Comparison of ENCODE assay signal across 16 cellular contexts in the genomic region with DNA sequence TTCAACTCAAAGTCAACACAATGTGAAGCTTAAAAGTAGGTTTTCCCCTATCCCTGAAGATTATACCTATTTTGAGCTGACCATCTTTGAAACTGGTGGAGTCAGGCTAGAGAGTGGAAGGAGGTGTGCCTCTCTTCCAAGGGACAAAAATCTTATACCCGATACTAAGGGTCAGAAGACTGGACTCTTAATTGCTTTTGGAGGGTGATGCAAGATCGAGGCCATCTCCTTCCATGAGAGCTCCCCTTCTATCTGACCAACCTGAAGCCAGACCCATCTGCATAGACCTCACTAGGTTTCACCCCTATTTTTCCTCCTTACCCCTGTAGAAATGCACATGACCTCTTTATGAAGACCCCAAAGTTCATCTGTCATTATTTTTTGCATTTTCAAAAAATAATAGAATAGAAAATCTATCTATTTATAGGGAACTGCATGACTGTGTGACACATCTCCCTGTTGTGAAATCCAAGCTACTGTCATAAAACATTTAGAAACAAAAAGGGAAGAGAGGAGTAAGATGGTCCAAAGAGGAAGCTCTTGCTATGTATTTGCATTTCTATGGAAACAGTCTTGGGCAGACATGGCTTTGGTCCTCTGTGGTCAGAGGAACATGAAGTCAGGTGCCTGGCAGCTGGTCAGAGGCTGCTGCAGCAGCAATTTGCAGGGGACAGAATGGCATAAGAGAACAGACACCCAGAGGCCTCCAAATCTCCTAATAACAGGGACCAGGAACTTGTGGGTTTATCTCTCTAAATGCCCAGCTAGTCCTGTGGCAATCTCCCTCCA.
DNase-seq lines count a peak whose midpoint lies in the region; ATAC-seq, FAIRE-seq and TF ChIP-seq lines count a peak whose summit lies in the region.
"Had no signal": no experiment of that assay in that cellular context is flagged by ENCODE, and none has a peak within 500 bp of the region (broad histone marks: within the 10 kb centered on the region; RNA-seq: fewer than 3 reads in every experiment).

No MANE protein-coding gene starts in this region.

- DNase-seq in NOMO-1 treated with DMSO at 0.1 percent for 48 hours (lab: John Stamatoyannopoulos, UW; ENCODE audit: unreplicated experiment), result peak; percentile 99
- DNase-seq in epithelial cell of esophagus (ENCODE audit: low read depth), result peak; percentile 18
- no peak for DNase-seq in lung (ENCODE audit: low spot score)
- peak; percentile 39 for DNase-seq in testis
- no peak for DNase-seq in urothelium cell line (ENCODE audit: low spot score)
- no peak for DNase-seq in naive thymus-derived CD8-positive, alpha-beta T cell
- no peak for DNase-seq in WTC11 (ENCODE audit: low spot score)
- DNase-seq: activated naive CD8-positive, alpha-beta T cell treated with anti-CD3 and anti-CD28 coated beads, Interleukin-2, amount 10 ng/mL, durations not matched to agents 7 days and 5 days; activated T-cell treated with anti-CD3 and anti-CD28 coated beads for 4 hours; CD8-positive, alpha-beta memory T cell; GOT3; NCI-H2171; stimulated activated naive CD4-positive, alpha-beta T cell treated with Interleukin-2 at 50 U/mL for 16 hours; SW 1271 had no signal

- POLR2A ChIA-PET in naive thymus-derived CD8-positive, alpha-beta T cell (lab: Charles Lee), result no interaction called here
- POLR2A ChIA-PET in WTC11 (lab: Charles Lee), result no interaction called here

- H3K9me3 ChIP-seq in lung (ENCODE audit: control insufficient read depth in 2 of 2, insufficient read depth in 1 of 2, low read length in 1 of 2) (peaks cover 9% of the 10 kb centered on the region in 2 donors), testis (no peaks in the 10 kb centered on the region)

- no peak overlapping the region for H3K4me3 Mint-ChIP-seq in naive thymus-derived CD8-positive, alpha-beta T cell
- no peak overlapping the region for H3K4me3 Mint-ChIP-seq in WTC11
- H3K4me3 Mint-ChIP-seq: activated naive CD8-positive, alpha-beta T cell treated with anti-CD3 and anti-CD28 coated beads, Interleukin-2, amount 10 ng/mL, durations not matched to agents 7 days and 5 days; CD8-positive, alpha-beta memory T cell had no signal

- H3K4me1 ChIP-seq in lung (ENCODE audit: control insufficient read depth in 2 of 2, insufficient read depth in 2 of 2, low read length in 2 of 2) (peaks cover 0 to 3% of the 10 kb centered on the region in 2 donors), testis (no peaks in the 10 kb centered on the region)

- no peaks in the 10 kb centered on the region for H3K4me1 Mint-ChIP-seq in naive thymus-derived CD8-positive, alpha-beta T cell
- no peaks in the 10 kb centered on the region for H3K4me1 Mint-ChIP-seq in WTC11
- H3K4me1 Mint-ChIP-seq: activated naive CD8-positive, alpha-beta T cell treated with anti-CD3 and anti-CD28 coated beads, Interleukin-2, amount 10 ng/mL, durations not matched to agents 7 days and 5 days; CD8-positive, alpha-beta memory T cell had no signal

- H3K36me3 ChIP-seq in lung (ENCODE audit: control insufficient read depth in 2 of 2, insufficient read depth in 2 of 2, low read length in 2 of 2), result no peaks in the 10 kb centered on the region
- no peaks in the 10 kb centered on the region for H3K36me3 ChIP-seq in testis (ENCODE audit: low read depth, missing control alignments)

- 74 to 77% methylated on average over 2 of the region's 2 CpGs for WGBS in lung, 2 donors
- 72 to 83% methylated on average over 2 of the region's 2 CpGs for WGBS in testis, 2 donors

- peaks cover 0 to 18% (median 2%) of the 10 kb centered on the region in 3 donors for H3K36me3 Mint-ChIP-seq in naive thymus-derived CD8-positive, alpha-beta T cell
- peaks cover 24% of the 10 kb centered on the region for H3K36me3 Mint-ChIP-seq in WTC11
- H3K36me3 Mint-ChIP-seq: activated naive CD8-positive, alpha-beta T cell treated with anti-CD3 and anti-CD28 coated beads, Interleukin-2, amount 10 ng/mL, durations not matched to agents 7 days and 5 days had no signal

- no peaks in the 10 kb centered on the region for H3K27me3 ChIP-seq in lung (ENCODE audit: control insufficient read depth, insufficient read depth)
- no peaks in the 10 kb centered on the region for H3K27me3 ChIP-seq in testis

- TF ChIP-seq POLR2A in testis (IDR thresholded peaks at IDR 0.05), result no peak

- no peak overlapping the region for H3K27ac ChIP-seq in lung (ENCODE audit: low read depth in 1 of 2, low read length in 1 of 2)
- no peak overlapping the region for H3K27ac ChIP-seq in testis

- peaks cover 0 to 34% (median 9%) of the 10 kb centered on the region in 5 donors for H3K27me3 Mint-ChIP-seq in naive thymus-derived CD8-positive, alpha-beta T cell
- peaks cover 7% of the 10 kb centered on the region for H3K27me3 Mint-ChIP-seq in WTC11 (ENCODE audit: low read depth)
- H3K27me3 Mint-ChIP-seq: activated naive CD8-positive, alpha-beta T cell treated with anti-CD3 and anti-CD28 coated beads, Interleukin-2, amount 10 ng/mL, durations not matched to agents 7 days and 5 days had no signal

- CTCF ChIA-PET in WTC11 (lab: Charles Lee), result no interaction called here

- H3K27ac Mint-ChIP-seq in naive thymus-derived CD8-positive, alpha-beta T cell, result peak overlapping the region in 1 of 10 donors; percentile 35
- H3K27ac Mint-ChIP-seq in WTC11, result no peak overlapping the region
- H3K27ac Mint-ChIP-seq: activated naive CD8-positive, alpha-beta T cell treated with anti-CD3 and anti-CD28 coated beads, Interleukin-2, amount 10 ng/mL, durations not matched to agents 7 days and 5 days; CD8-positive, alpha-beta memory T cell had no signal

- TF ChIP-seq CTCF in epithelial cell of esophagus (IDR thresholded peaks at IDR 0.05; ENCODE audit: insufficient read depth, low read depth, low read length, missing control alignments), result no peak
- TF ChIP-seq CTCF in lung (IDR thresholded peaks at IDR 0.05; ENCODE audit: control extremely low read depth, extremely low read depth), result no peak
- TF ChIP-seq CTCF in testis (IDR thresholded peaks at IDR 0.05), result no peak
- no peak for TF ChIP-seq CTCF in WTC11 (IDR thresholded peaks at IDR 0.05)

- H3K4me3 ChIP-seq in epithelial cell of esophagus (ENCODE audit: low read length) (no peak overlapping the region), lung (no peak overlapping the region), testis (no peak overlapping the region)

- intact Hi-C loops in testis (cut with DNase I; ENCODE audit: low total_unique reads), result no loop called here

- no peak for FAIRE-seq in urothelium cell line (lab: Jason Lieb, UNC)

- ATAC-seq in lung (ENCODE audit: insufficient read depth, low FRiP score), result peak; percentile 42
- no peak for ATAC-seq in naive thymus-derived CD8-positive, alpha-beta T cell
- ATAC-seq in WTC11, result no peak
- ATAC-seq in GM21528 (IDR thresholded peaks at IDR 0.05; ENCODE audit: low FRiP score, unreplicated experiment), result no peak
- ATAC-seq: activated CD4-positive, CD25-positive, alpha-beta regulatory T cell treated with anti-CD3 and anti-CD28 coated beads, Interleukin-2, amount 50 U/mL, for 24 hours had no signal

- H3K9me3 Mint-ChIP-seq in naive thymus-derived CD8-positive, alpha-beta T cell, result peaks cover 8 to 40% (median 20%) of the 10 kb centered on the region in 9 donors
- H3K9me3 Mint-ChIP-seq in WTC11, result peaks cover 35% of the 10 kb centered on the region

TF ChIP-seq in WTC11, 78 proteins besides CTCF, POLR2A, EP300 and RAD21 (continues in another document):
- TF ChIP-seq, protein P1, sequence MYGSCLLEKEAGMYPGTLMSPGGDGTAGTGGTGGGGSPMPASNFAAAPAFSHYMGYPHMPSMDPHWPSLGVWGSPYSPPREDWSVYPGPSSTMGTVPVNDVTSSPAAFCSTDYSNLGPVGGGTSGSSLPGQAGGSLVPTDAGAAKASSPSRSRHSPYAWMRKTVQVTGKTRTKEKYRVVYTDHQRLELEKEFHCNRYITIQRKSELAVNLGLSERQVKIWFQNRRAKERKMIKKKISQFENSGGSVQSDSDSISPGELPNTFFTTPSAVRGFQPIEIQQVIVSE (CRISPR knock-in tag; IDR thresholded peaks at IDR 0.05; ENCODE audit: borderline replicate concordance), result no peak
- TF ChIP-seq SMAD3 (CRISPR knock-in tag; IDR thresholded peaks at IDR 0.05; ENCODE audit: borderline replicate concordance), result no peak
- TF ChIP-seq, protein P2, sequence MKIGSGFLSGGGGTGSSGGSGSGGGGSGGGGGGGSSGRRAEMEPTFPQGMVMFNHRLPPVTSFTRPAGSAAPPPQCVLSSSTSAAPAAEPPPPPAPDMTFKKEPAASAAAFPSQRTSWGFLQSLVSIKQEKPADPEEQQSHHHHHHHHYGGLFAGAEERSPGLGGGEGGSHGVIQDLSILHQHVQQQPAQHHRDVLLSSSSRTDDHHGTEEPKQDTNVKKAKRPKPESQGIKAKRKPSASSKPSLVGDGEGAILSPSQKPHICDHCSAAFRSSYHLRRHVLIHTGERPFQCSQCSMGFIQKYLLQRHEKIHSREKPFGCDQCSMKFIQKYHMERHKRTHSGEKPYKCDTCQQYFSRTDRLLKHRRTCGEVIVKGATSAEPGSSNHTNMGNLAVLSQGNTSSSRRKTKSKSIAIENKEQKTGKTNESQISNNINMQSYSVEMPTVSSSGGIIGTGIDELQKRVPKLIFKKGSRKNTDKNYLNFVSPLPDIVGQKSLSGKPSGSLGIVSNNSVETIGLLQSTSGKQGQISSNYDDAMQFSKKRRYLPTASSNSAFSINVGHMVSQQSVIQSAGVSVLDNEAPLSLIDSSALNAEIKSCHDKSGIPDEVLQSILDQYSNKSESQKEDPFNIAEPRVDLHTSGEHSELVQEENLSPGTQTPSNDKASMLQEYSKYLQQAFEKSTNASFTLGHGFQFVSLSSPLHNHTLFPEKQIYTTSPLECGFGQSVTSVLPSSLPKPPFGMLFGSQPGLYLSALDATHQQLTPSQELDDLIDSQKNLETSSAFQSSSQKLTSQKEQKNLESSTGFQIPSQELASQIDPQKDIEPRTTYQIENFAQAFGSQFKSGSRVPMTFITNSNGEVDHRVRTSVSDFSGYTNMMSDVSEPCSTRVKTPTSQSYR (CRISPR knock-in tag; IDR thresholded peaks at IDR 0.05), result no peak
- TF ChIP-seq, protein P3, sequence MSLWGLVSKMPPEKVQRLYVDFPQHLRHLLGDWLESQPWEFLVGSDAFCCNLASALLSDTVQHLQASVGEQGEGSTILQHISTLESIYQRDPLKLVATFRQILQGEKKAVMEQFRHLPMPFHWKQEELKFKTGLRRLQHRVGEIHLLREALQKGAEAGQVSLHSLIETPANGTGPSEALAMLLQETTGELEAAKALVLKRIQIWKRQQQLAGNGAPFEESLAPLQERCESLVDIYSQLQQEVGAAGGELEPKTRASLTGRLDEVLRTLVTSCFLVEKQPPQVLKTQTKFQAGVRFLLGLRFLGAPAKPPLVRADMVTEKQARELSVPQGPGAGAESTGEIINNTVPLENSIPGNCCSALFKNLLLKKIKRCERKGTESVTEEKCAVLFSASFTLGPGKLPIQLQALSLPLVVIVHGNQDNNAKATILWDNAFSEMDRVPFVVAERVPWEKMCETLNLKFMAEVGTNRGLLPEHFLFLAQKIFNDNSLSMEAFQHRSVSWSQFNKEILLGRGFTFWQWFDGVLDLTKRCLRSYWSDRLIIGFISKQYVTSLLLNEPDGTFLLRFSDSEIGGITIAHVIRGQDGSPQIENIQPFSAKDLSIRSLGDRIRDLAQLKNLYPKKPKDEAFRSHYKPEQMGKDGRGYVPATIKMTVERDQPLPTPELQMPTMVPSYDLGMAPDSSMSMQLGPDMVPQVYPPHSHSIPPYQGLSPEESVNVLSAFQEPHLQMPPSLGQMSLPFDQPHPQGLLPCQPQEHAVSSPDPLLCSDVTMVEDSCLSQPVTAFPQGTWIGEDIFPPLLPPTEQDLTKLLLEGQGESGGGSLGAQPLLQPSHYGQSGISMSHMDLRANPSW (CRISPR knock-in tag; conservative IDR thresholded peaks at IDR 0.05; ENCODE audit: low read depth), result no peak

Comparison
In these comparisons a context has a peak if more than half of its experiments do, and no peak if none do; other contexts are left out.
1. DNase-seq: peak in NOMO-1 treated with DMSO at 0.1 percent for 48 hours (single experiment), epithelial cell of esophagus (single experiment) and testis (single experiment); none in lung (single experiment), urothelium cell line (single experiment), naive thymus-derived CD8-positive, alpha-beta T cell (0 of 10) and WTC11 (single experiment).